20 cellular contexts compared by ENCODE assay signal in genomic region chr20:24629668-24630067, GRCh38.
DNase-seq lines count a peak whose midpoint lies in the region; ATAC-seq and TF ChIP-seq lines count a peak whose summit lies in the region.
"Had no signal": no experiment of that assay in that cellular context is flagged by ENCODE, and none has a peak within 500 bp of the region (broad histone marks: within the 10 kb centered on the region; RNA-seq: fewer than 3 reads in every experiment).

No MANE protein-coding gene starts in this region.

- intact Hi-C loops in left ventricle myocardium superior (cut with micrococcal nuclease) (loop anchor here (10.0 kb wide), 1 partner anchor 155 kb away; no protein-coding TSS in a partner anchor), heart left ventricle (cut with DNase I) (loop anchor here in 2 of 10 donors (10.0 kb wide), 2 partner anchors 125 kb away; no protein-coding TSS in a partner anchor), mucosa of descending colon (cut with DNase I, micrococcal nuclease) (no loop called here), tibial artery (cut with DNase I; ENCODE audit: low total_unique reads) (no loop called here)

- H3K4me3 ChIP-seq in heart left ventricle (no peak overlapping the region), fibroblast of villous mesenchyme (ENCODE audit: low read depth, low read length) (no peak overlapping the region), mucosa of descending colon (no peak overlapping the region), tibial artery (no peak overlapping the region)
- H3K4me3 ChIP-seq: transverse colon had no signal

- DNase-seq in left ventricle myocardium superior: no peak
- no peak for DNase-seq in heart left ventricle
- DNase-seq in SK-N-DZ (ENCODE audit: low spot score): peak; percentile 86
- peak; percentile 8 for DNase-seq in fibroblast of villous mesenchyme (ENCODE audit: low read depth)
- peak; percentile 54 for DNase-seq in ureter (ENCODE audit: low spot score)
- DNase-seq in CD1c-positive myeloid dendritic cell (ENCODE audit: extremely low spot score): no peak
- no peak for DNase-seq in mucosa of descending colon
- no peak for DNase-seq in tibial artery
- DNase-seq: activated B cell treated with CpG ODN at 0.5 μM for 24 hours; activated naive CD4-positive, alpha-beta T cell; brain microvascular endothelial cell; effector memory CD4-positive, alpha-beta T cell; foreskin melanocyte; HCEC 1CT; mesendoderm; NCI-H1694; NCI-H510A treated with DMSO at 0.1 percent for 48 hours; stimulated activated CD4-positive, alpha-beta T cell treated with anti-CD3 and anti-CD28 coated beads, Interleukin-2, amount 100 ng/mL, for 48 hours; transverse colon had no signal

- TF ChIP-seq CTCF in heart left ventricle (IDR thresholded peaks at IDR 0.05) (no peak), fibroblast of villous mesenchyme (IDR thresholded peaks at IDR 0.05; ENCODE audit: insufficient read depth, low read depth, low read length) (no peak), mucosa of descending colon (IDR thresholded peaks at IDR 0.05) (no peak), tibial artery (IDR thresholded peaks at IDR 0.05) (no peak)

- peak; percentile 27 for ATAC-seq in left ventricle myocardium superior
- ATAC-seq in heart left ventricle: no peak
- ATAC-seq in mucosa of descending colon: no peak

- H3K4me1 ChIP-seq in heart left ventricle (peaks cover 0 to 32% (median 5%) of the 10 kb centered on the region in 12 donors), mucosa of descending colon (ENCODE audit: low read depth) (no peaks in the 10 kb centered on the region), tibial artery (no peaks in the 10 kb centered on the region)

- no peak for TF ChIP-seq POLR2A in heart left ventricle (IDR thresholded peaks at IDR 0.05)

- 31 to 46% (median 41%) methylated on average over 3 of the region's 3 CpGs for WGBS in heart left ventricle, 4 donors

- no peak overlapping the region for H3K27ac ChIP-seq in heart left ventricle
- H3K27ac ChIP-seq in tibial artery: no peak overlapping the region
- H3K27ac ChIP-seq: brain microvascular endothelial cell, neutrophil, transverse colon had no signal

- H3K36me3 ChIP-seq in heart left ventricle: no peaks in the 10 kb centered on the region
- no peaks in the 10 kb centered on the region for H3K36me3 ChIP-seq in mucosa of descending colon (ENCODE audit: low read depth)
- no peaks in the 10 kb centered on the region for H3K36me3 ChIP-seq in tibial artery
- H3K36me3 ChIP-seq: brain microvascular endothelial cell, neutrophil, transverse colon had no signal

- no peaks in the 10 kb centered on the region for H3K27me3 ChIP-seq in heart left ventricle
- no peaks in the 10 kb centered on the region for H3K27me3 ChIP-seq in tibial artery
- H3K27me3 ChIP-seq: brain microvascular endothelial cell, transverse colon had no signal

- H3K9me3 ChIP-seq in heart left ventricle (no peaks in the 10 kb centered on the region), mucosa of descending colon (no peaks in the 10 kb centered on the region), tibial artery (no peaks in the 10 kb centered on the region)
- H3K9me3 ChIP-seq: neutrophil, transverse colon had no signal

Comparison
In these comparisons a context has a peak if more than half of its experiments do, and no peak if none do; other contexts are left out.
1. DNase-seq: peak in SK-N-DZ (single experiment), fibroblast of villous mesenchyme (single experiment) and ureter (single experiment); none in left ventricle myocardium superior (single experiment), heart left ventricle (0 of 5), CD1c-positive myeloid dendritic cell (single experiment), mucosa of descending colon (0 of 3) and tibial artery (0 of 2).